22 cellular contexts compared by ENCODE assay signal in the genomic region with DNA sequence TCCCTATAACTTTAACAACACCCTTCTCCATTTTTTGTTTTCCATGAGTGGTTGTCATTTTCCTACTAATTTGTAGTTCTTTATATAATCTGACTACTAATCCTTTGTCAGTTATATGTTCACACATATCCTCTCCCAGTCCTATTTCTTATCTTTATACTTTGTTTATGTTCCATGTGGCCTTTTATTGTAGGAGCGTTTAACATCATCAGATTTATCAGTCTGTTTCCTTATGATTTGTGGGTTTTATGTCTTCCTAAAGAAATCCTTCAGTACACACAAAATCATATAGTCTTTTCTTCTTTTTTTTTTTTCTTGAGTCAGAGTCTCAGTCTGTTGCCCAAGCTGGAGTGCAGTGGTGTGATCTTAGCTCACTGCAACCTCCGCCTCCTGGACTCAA.
"Had no signal": no experiment of that assay in that cellular context is flagged by ENCODE, and none has a peak within 500 bp of the region (broad histone marks: within the 10 kb centered on the region; RNA-seq: fewer than 3 reads in every experiment).

No MANE protein-coding gene starts in this region.

- H3K4me3 ChIP-seq: colonic mucosa, esophagus squamous epithelium, gastroesophageal sphincter, heart left ventricle, hepatocyte, left lung, lower lobe of right lung had no signal

- H3K9me3 ChIP-seq: colonic mucosa, esophagus squamous epithelium, gastroesophageal sphincter, heart left ventricle, left lung, lower lobe of right lung had no signal

- H3K4me1 ChIP-seq: colonic mucosa, esophagus squamous epithelium, gastroesophageal sphincter, heart left ventricle, left lung, lower lobe of right lung had no signal

- DNase-seq: colonic mucosa; cortex of kidney; effector CD8-positive, alpha-beta T cell; effector memory CD8-positive, alpha-beta T cell; endodermal cell; erythroblast; esophagus squamous epithelium; foreskin keratinocyte; heart left ventricle; hypothalamus; immature natural killer cell; islet precursor cell; kidney; kidney glomerular epithelial cell; left lung; left ventricle myocardium superior; lower lobe of right lung; mesenchymal stem cell; naive thymus-derived CD4-positive, alpha-beta T cell had no signal

- ATAC-seq: effector memory CD8-positive, alpha-beta T cell; esophagus mucosa; foreskin keratinocyte; gastroesophageal sphincter; heart left ventricle; left lung; left ventricle myocardium superior; lower lobe of right lung; naive thymus-derived CD4-positive, alpha-beta T cell had no signal

- H3K36me3 ChIP-seq: colonic mucosa, esophagus squamous epithelium, gastroesophageal sphincter, heart left ventricle, left lung, lower lobe of right lung had no signal
